In the genomic region with DNA sequence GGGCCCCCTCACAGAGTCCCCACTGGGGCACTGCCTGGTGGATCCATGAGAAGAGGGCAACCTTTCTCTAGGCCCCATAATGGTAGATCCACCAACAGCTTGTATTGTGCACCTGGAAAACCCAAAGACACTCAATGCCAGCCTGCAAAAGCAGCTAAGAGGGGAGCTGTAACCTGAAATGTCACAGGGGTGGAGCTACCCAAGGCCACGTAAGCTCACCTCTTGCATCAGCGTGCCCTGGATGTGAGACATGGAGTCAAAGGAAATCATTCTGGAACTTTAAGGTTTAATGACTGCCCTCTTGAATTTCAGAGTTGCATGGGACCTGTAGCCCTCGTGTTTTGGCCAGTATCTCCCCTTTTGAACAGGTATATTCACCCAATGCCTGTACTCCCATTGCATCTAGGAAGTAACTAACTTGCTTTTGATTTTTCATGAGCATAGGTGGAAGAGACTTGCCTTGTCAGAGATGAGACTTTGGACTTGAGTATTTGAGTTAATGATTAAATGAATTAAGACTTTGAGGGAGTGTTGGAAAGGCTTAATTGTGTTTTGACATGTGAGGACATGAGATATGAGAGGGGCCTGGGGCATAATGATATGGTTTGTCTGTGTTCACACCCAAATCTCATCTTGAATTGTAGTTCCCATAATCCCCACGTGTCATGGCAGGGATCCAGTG, we compare ENCODE assay signal across 22 cellular contexts.
DNase-seq lines count a peak whose midpoint lies in the region; ATAC-seq, FAIRE-seq and TF ChIP-seq lines count a peak whose summit lies in the region.
"Had no signal": no experiment of that assay in that cellular context is flagged by ENCODE, and none has a peak within 500 bp of the region (broad histone marks: within the 10 kb centered on the region; RNA-seq: fewer than 3 reads in every experiment).

No MANE protein-coding gene starts in this region.

- no peaks in the 10 kb centered on the region for H3K36me3 Mint-ChIP-seq in stimulated activated naive B cell treated with anti-CD40 and anti-IgM and Interleukin-4, amounts not matched to agents 10 μg/mL and 1 μg/mL and 100 μg/mL, for 72 hours
- no peaks in the 10 kb centered on the region for H3K36me3 Mint-ChIP-seq in T-helper 2 cell treated with Interferon-gamma antibody and Interleukin-4, amounts not matched to agents 5 μg/mL and 100 μg/mL, for 36 hours (ENCODE audit: low read depth)
- H3K36me3 Mint-ChIP-seq: CD4-positive, alpha-beta memory T cell had no signal

- peak; percentile 84 for ATAC-seq in left colon
- no peak for ATAC-seq in stimulated activated naive B cell treated with anti-CD40 and anti-IgM and Interleukin-4, amounts not matched to agents 10 μg/mL and 1 μg/mL and 100 μg/mL, for 72 hours (replicated peaks)

- no peak overlapping the region for H3K4me3 Mint-ChIP-seq in stimulated activated naive B cell treated with anti-CD40 and anti-IgM and Interleukin-4, amounts not matched to agents 10 μg/mL and 1 μg/mL and 100 μg/mL, for 72 hours
- H3K4me3 Mint-ChIP-seq in T-helper 2 cell treated with Interferon-gamma antibody and Interleukin-4, amounts not matched to agents 5 μg/mL and 100 μg/mL, for 36 hours: no peak overlapping the region
- H3K4me3 Mint-ChIP-seq: B cell; CD4-positive, alpha-beta memory T cell; HFFc6 had no signal

- H3K9me3 Mint-ChIP-seq in stimulated activated naive B cell treated with anti-CD40 and anti-IgM and Interleukin-4, amounts not matched to agents 10 μg/mL and 1 μg/mL and 100 μg/mL, for 72 hours: peaks cover 9 to 13% of the 10 kb centered on the region in 2 donors
- H3K9me3 Mint-ChIP-seq in T-helper 2 cell treated with Interferon-gamma antibody and Interleukin-4, amounts not matched to agents 5 μg/mL and 100 μg/mL, for 36 hours: peaks cover 37% of the 10 kb centered on the region

- 58% methylated on average over 4 of the region's 4 CpGs for WGBS in liver

- H3K4me3 ChIP-seq in BLaER1: 0 out of 2 replicates have a peak overlapping the region, but pooled peaks have one; percentile 14
- no peak overlapping the region for H3K4me3 ChIP-seq in liver (ENCODE audit: low read depth in 1 of 3, low read length in 3 of 3)
- H3K4me3 ChIP-seq: HAP-1 had no signal

- TF ChIP-seq CTCF in liver (IDR thresholded peaks at IDR 0.05; ENCODE audit: low read depth, low read length, missing input control): no peak

- H3K4me2 ChIP-seq in BLaER1: no peak overlapping the region

- H3K9me3 ChIP-seq in BLaER1: peaks cover 27% of the 10 kb centered on the region
- peaks cover 0 to 2% (median 1%) of the 10 kb centered on the region in 4 donors for H3K9me3 ChIP-seq in liver (ENCODE audit: control insufficient read depth in 4 of 4, low read length in 3 of 4)

- no peaks in the 10 kb centered on the region for H3K4me1 ChIP-seq in BLaER1
- H3K4me1 ChIP-seq in liver (ENCODE audit: control insufficient read depth in 4 of 4, insufficient read depth in 4 of 4, low read length in 3 of 4): no peaks in the 10 kb centered on the region
- H3K4me1 ChIP-seq: HAP-1 had no signal

- H3K9ac ChIP-seq in BLaER1 (no peak overlapping the region), liver (ENCODE audit: low read depth in 1 of 2, low read length in 2 of 2) (no peak overlapping the region)

- no peaks in the 10 kb centered on the region for H3K27me3 Mint-ChIP-seq in stimulated activated naive B cell treated with anti-CD40 and anti-IgM and Interleukin-4, amounts not matched to agents 10 μg/mL and 1 μg/mL and 100 μg/mL, for 72 hours
- H3K27me3 Mint-ChIP-seq in T-helper 2 cell treated with Interferon-gamma antibody and Interleukin-4, amounts not matched to agents 5 μg/mL and 100 μg/mL, for 36 hours (ENCODE audit: low read depth): no peaks in the 10 kb centered on the region
- H3K27me3 Mint-ChIP-seq: B cell; CD4-positive, alpha-beta memory T cell had no signal

- no peaks in the 10 kb centered on the region for H3K4me1 Mint-ChIP-seq in stimulated activated naive B cell treated with anti-CD40 and anti-IgM and Interleukin-4, amounts not matched to agents 10 μg/mL and 1 μg/mL and 100 μg/mL, for 72 hours
- no peaks in the 10 kb centered on the region for H3K4me1 Mint-ChIP-seq in T-helper 2 cell treated with Interferon-gamma antibody and Interleukin-4, amounts not matched to agents 5 μg/mL and 100 μg/mL, for 36 hours (ENCODE audit: low read depth)
- H3K4me1 Mint-ChIP-seq: B cell; CD4-positive, alpha-beta memory T cell had no signal

- H3K36me3 ChIP-seq in BLaER1: no peaks in the 10 kb centered on the region
- no peaks in the 10 kb centered on the region for H3K36me3 ChIP-seq in liver (ENCODE audit: control insufficient read depth in 4 of 4, insufficient read depth in 3 of 4, low read depth in 1 of 4, low read length in 3 of 4)
- H3K36me3 ChIP-seq: HAP-1 had no signal

- intact Hi-C loops in left colon (cut with DNase I, micrococcal nuclease): no loop called here

- no peak overlapping the region for H3K27ac Mint-ChIP-seq in stimulated activated naive B cell treated with anti-CD40 and anti-IgM and Interleukin-4, amounts not matched to agents 10 μg/mL and 1 μg/mL and 100 μg/mL, for 72 hours
- H3K27ac Mint-ChIP-seq in T-helper 2 cell treated with Interferon-gamma antibody and Interleukin-4, amounts not matched to agents 5 μg/mL and 100 μg/mL, for 36 hours: no peak overlapping the region
- H3K27ac Mint-ChIP-seq: B cell; CD4-positive, alpha-beta memory T cell; HFFc6 had no signal

- H3K27ac ChIP-seq in BLaER1 (no peak overlapping the region), liver (ENCODE audit: low read depth in 1 of 2, low read length in 2 of 2) (no peak overlapping the region)
- H3K27ac ChIP-seq: 22Rv1 had no signal

- FAIRE-seq in RCC 7860 (lab: Jason Lieb, UNC): no peak
- FAIRE-seq: A204.1, G401.6, GM12892, H54 had no signal

- DNase-seq in LoVo (ENCODE audit: low spot score): peak; percentile 43
- no peak for DNase-seq in left colon
- DNase-seq in stimulated activated naive B cell treated with anti-CD40 and anti-IgM and Interleukin-4, amounts not matched to agents 10 μg/mL and 1 μg/mL and 100 μg/mL, for 72 hours: no peak
- no peak for DNase-seq in RCC 7860 (ENCODE audit: low spot score)
- DNase-seq in occipital lobe (lab: John Stamatoyannopoulos, UW): no peak
- DNase-seq in T-helper 2 cell treated with Interferon-gamma antibody and Interleukin-4, amounts not matched to agents 5 μg/mL and 100 μg/mL, for 36 hours (ENCODE audit: low spot score): no peak
- DNase-seq: C1 segment of cervical spinal cord; CD4-positive, alpha-beta memory T cell; COR-L47; DMS153; DND-41; GOT3; HFFc6 had no signal

- no peaks in the 10 kb centered on the region for H3K27me3 ChIP-seq in BLaER1
- H3K27me3 ChIP-seq in liver (ENCODE audit: control insufficient read depth in 4 of 4, insufficient read depth in 4 of 4, low read length in 3 of 4): no peaks in the 10 kb centered on the region

- H4K20me1 ChIP-seq in BLaER1: no peaks in the 10 kb centered on the region

- TF ChIP-seq RAD21 in liver (IDR thresholded peaks at IDR 0.05): no peak

TF ChIP-seq in liver, 16 proteins besides CTCF, POLR2A, EP300 and RAD21:
- TF ChIP-seq, protein P1, sequence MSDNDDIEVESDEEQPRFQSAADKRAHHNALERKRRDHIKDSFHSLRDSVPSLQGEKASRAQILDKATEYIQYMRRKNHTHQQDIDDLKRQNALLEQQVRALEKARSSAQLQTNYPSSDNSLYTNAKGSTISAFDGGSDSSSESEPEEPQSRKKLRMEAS (IDR thresholded peaks at IDR 0.05): no peak
- peak; percentile 26 for TF ChIP-seq SP1 (IDR thresholded peaks at IDR 0.05)
- TF ChIP-seq EGR1 (IDR thresholded peaks at IDR 0.05; ENCODE audit: low read depth in 2 of 2): no peak
- no peak for TF ChIP-seq GABPA (IDR thresholded peaks at IDR 0.05 in 1 of 2, conservative IDR thresholded peaks at IDR 0.05 in 1 of 2)
- peak in 1 of 2 donors; percentile 13 for TF ChIP-seq HNF4A (conservative IDR thresholded peaks at IDR 0.05)
